19 cellular contexts compared by ENCODE assay signal in the genomic region with DNA sequence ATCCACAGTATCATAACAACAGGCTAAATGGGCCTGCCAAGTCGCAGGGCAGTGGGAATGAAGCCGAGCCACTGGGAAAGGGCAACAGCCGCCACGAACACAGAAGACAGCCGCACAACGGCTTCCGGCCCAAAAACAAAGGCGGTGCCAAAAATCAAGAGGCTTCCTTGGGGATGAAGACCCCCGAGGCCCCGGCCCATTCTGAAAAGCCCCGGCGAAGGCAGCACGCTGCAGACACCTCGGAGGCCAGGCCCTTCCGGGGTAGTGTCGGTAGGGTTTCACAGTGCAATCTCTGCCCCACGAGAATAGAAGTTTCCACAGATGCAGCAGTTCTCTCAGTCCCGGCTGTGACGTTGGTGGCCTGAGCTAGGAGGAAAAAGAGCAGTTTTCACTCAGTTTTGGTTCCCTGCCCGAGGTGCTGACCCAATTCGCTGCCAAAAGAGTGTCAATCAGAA. TPM values are rescaled to one million over a fixed set of nuclear protein-coding genes. Genes with fewer than 3 reads are reported as not detected.
DNase-seq lines count a peak whose midpoint lies in the region; ATAC-seq and TF ChIP-seq lines count a peak whose summit lies in the region.
"Had no signal": no experiment of that assay in that cellular context is flagged by ENCODE, and none has a peak within 500 bp of the region (broad histone marks: within the 10 kb centered on the region; RNA-seq: fewer than 3 reads in every experiment).

No MANE protein-coding gene starts in this region.

- TF ChIP-seq CTCF in GM23338 (conservative IDR thresholded peaks at IDR 0.05; ENCODE audit: low read depth in 2 of 2) (no peak), foreskin keratinocyte (conservative IDR thresholded peaks at IDR 0.05) (no peak)

- ATAC-seq in GM23338 (no peak), sciatic nerve (peak; percentile 92), HG03135 (IDR thresholded peaks at IDR 0.05; ENCODE audit: unreplicated experiment) (no peak), GM21723 (IDR thresholded peaks at IDR 0.05; ENCODE audit: unreplicated experiment) (no peak), foreskin keratinocyte (no peak)
- ATAC-seq: activated CD4-positive, alpha-beta T cell treated with anti-CD3 and anti-CD28 coated beads for 36 hours; left lung; T-helper 17 cell had no signal

- no peak overlapping the region for H3K4me3 ChIP-seq in GM23338
- H3K4me3 ChIP-seq: ascending aorta, left lung had no signal

- DNase-seq in GM23338 (ENCODE audit: low spot score): no peak
- peak in 31 of 61 donors; percentile 9 to 70 (median 37) for DNase-seq in caudate nucleus (lab: John Stamatoyannopoulos, UW)
- DNase-seq in hippocampal formation (lab: John Stamatoyannopoulos, UW): peak; percentile 26 to 56
- peak; percentile 80 for DNase-seq in sciatic nerve (ENCODE audit: low spot score)
- DNase-seq in DMS 273 (lab: John Stamatoyannopoulos, UW; ENCODE audit: unreplicated experiment): no peak
- DNase-seq in foreskin keratinocyte: no peak
- DNase-seq: activated CD4-positive, alpha-beta T cell treated with anti-CD3 and anti-CD28 coated beads for 36 hours; Caco-2; effector CD8-positive, alpha-beta T cell; H9; Karpas-422; left lung; NCI-H1694 treated with DMSO at 0.1 percent for 48 hours; NCI-H69; RPMI8226; T-helper 17 cell had no signal

- no peaks in the 10 kb centered on the region for H3K27me3 ChIP-seq in GM23338 (ENCODE audit: insufficient read depth)
- H3K27me3 ChIP-seq in foreskin keratinocyte: no peaks in the 10 kb centered on the region
- H3K27me3 ChIP-seq: ascending aorta, left lung had no signal

- no peak overlapping the region for H3K4me3 Mint-ChIP-seq in GM23338
- H3K4me3 Mint-ChIP-seq: activated CD4-positive, alpha-beta T cell treated with anti-CD3 and anti-CD28 coated beads for 36 hours; H9; T-helper 17 cell had no signal

- no peaks in the 10 kb centered on the region for H3F3A ChIP-seq in GM23338 (replicated peaks; ENCODE audit: low read depth)

- intact Hi-C loops in sciatic nerve (cut with DNase I): no loop called here

- H3K27ac Mint-ChIP-seq in GM23338: peak overlapping the region; percentile 37; the same call in 1 of the 2 replicates
- H3K27ac Mint-ChIP-seq: activated CD4-positive, alpha-beta T cell treated with anti-CD3 and anti-CD28 coated beads for 36 hours had no signal

- no peak overlapping the region for H3K4me2 ChIP-seq in GM23338

- H3K79me2 ChIP-seq in GM23338 (replicated peaks; ENCODE audit: insufficient read depth): no peaks in the 10 kb centered on the region

- H3K27ac ChIP-seq in GM23338 (ENCODE audit: low read depth): no peak overlapping the region
- peak overlapping the region; percentile 29 for H3K27ac ChIP-seq in caudate nucleus (ENCODE audit: low read depth, low read length)
- H3K27ac ChIP-seq in foreskin keratinocyte: no peak overlapping the region
- H3K27ac ChIP-seq: ascending aorta, left lung had no signal

- H3K9me2 ChIP-seq in GM23338 (ENCODE audit: insufficient read depth): no peaks in the 10 kb centered on the region

- peaks cover 74% of the 10 kb centered on the region for H3K36me3 Mint-ChIP-seq in GM23338 (ENCODE audit: low read depth)

- H3K4me1 ChIP-seq in GM23338 (ENCODE audit: insufficient read depth): peaks cover 14% of the 10 kb centered on the region
- no peaks in the 10 kb centered on the region for H3K4me1 ChIP-seq in foreskin keratinocyte
- H3K4me1 ChIP-seq: ascending aorta had no signal

- H3K4me1 Mint-ChIP-seq in GM23338: peaks cover 30% of the 10 kb centered on the region

- H2AFZ ChIP-seq in GM23338: no peak overlapping the region

- peaks cover 5% of the 10 kb centered on the region for H3K27me3 Mint-ChIP-seq in GM23338 (ENCODE audit: insufficient read depth, low read depth, poor library complexity)
- H3K27me3 Mint-ChIP-seq: activated CD4-positive, alpha-beta T cell treated with anti-CD3 and anti-CD28 coated beads for 36 hours; T-helper 17 cell had no signal

- H4K20me1 ChIP-seq in GM23338 (replicated peaks; ENCODE audit: insufficient read depth): no peaks in the 10 kb centered on the region

- peaks cover 49% of the 10 kb centered on the region for H3K36me3 ChIP-seq in GM23338 (ENCODE audit: insufficient read depth)

- no peaks in the 10 kb centered on the region for H3K9me3 Mint-ChIP-seq in GM23338
- H3K9me3 Mint-ChIP-seq: H9 had no signal

TF ChIP-seq in GM23338, 12 proteins besides CTCF, POLR2A, EP300 and RAD21 (continues in another document):
- TF ChIP-seq EZH2phosphoT487 (IDR thresholded peaks at IDR 0.05; ENCODE audit: unreplicated experiment) (no peak), ZNF462 (CRISPR knock-in tag; IDR thresholded peaks at IDR 0.05) (no peak), JUNB (IDR thresholded peaks at IDR 0.05; ENCODE audit: unreplicated experiment) (no peak), CREB1 (CRISPR knock-in tag; IDR thresholded peaks at IDR 0.05; ENCODE audit: low read depth) (no peak), ZNF331 (CRISPR knock-in tag; IDR thresholded peaks at IDR 0.05; ENCODE audit: low read depth) (no peak), POLR2AphosphoS5 (IDR thresholded peaks at IDR 0.05; ENCODE audit: low read depth) (no peak)
- TF ChIP-seq, protein P1, sequence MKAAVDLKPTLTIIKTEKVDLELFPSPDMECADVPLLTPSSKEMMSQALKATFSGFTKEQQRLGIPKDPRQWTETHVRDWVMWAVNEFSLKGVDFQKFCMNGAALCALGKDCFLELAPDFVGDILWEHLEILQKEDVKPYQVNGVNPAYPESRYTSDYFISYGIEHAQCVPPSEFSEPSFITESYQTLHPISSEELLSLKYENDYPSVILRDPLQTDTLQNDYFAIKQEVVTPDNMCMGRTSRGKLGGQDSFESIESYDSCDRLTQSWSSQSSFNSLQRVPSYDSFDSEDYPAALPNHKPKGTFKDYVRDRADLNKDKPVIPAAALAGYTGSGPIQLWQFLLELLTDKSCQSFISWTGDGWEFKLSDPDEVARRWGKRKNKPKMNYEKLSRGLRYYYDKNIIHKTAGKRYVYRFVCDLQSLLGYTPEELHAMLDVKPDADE (IDR thresholded peaks at IDR 0.05): no peak

RNA-seq across cellular contexts. Expression of gene KCTD18, which starts 32.2 kb away (rescaled TPM):
- 2.0 and 4.7 TPM in 2 replicates for total RNA-seq in GM23338 (2014; rRNA removed; shearing (Covaris generic))
- polyA plus RNA-seq in GM23338 (2016; fragmentation: Nextera tagmentation; extraction: Ambion mirVana): 2.0 and 3.3 TPM in 2 replicates
- 13.0 TPM for total RNA-seq in sciatic nerve
- 14.9 TPM in 2 replicates for total RNA-seq in foreskin keratinocyte
- 6.1 and 7.4 TPM in 2 replicates for polyA plus RNA-seq in foreskin keratinocyte

RNA-seq across cellular contexts. Expression of gene SGO2, which starts 48.3 kb away (rescaled TPM):
- total RNA-seq in GM23338 (2014; rRNA removed; shearing (Covaris generic)): 32.6 and 40.4 TPM in 2 replicates
- 36.5 and 47.7 TPM in 2 replicates for polyA plus RNA-seq in GM23338 (2016; fragmentation: Nextera tagmentation; extraction: Ambion mirVana)
- total RNA-seq in sciatic nerve: 2.6 TPM
- total RNA-seq in foreskin keratinocyte: 17.7 and 21.6 TPM in 2 replicates
- 5.1 and 8.1 TPM in 2 replicates for polyA plus RNA-seq in foreskin keratinocyte

Comparison
In these comparisons a context has a peak if more than half of its experiments do, and no peak if none do; other contexts are left out.
1. DNase-seq: peak in caudate nucleus (31 of 61), hippocampal formation (2 of 2) and sciatic nerve (single experiment); none in GM23338 (single experiment), DMS 273 (single experiment) and foreskin keratinocyte (0 of 2).